In the genomic region with DNA sequence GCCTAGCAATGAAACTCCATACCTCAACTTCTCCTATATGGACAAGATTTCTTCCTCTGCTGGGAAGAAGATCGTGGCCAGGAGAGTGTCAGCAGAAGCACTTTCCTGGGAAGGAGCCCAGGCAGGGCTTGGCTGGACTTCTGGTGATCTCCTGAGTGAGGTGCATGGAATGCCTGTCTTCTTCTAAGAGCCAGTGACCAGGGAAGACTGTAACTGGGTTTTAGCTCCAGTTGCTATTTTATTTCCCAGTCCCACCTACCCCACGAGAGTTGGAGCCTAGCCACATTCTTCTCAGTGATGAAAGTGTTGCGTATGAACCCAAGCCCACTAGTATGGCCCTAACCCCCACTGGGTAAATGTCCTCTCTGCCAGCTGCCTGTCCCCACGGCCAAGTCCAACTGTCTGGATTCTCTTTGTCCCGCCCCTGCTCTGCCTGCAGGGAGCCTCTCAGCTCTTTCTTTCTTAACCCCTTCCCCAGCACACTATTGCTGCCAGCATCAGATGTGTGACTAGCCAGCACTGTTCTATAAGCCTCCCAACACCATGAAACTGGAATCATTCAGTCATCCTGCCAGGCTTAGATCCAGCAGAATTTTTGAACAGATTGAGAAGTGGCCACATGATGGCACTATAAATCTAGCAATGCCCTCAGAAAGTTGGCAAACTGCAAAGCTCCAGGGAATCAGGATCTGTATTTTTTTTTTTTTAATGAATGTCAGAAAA, we compare ENCODE assay signal across 8 cellular contexts.
A peak's percentile ranks its signal among the peaks of the same experiment; 100 is the strongest.
DNase-seq lines count a peak whose midpoint lies in the region; ATAC-seq, FAIRE-seq and TF ChIP-seq lines count a peak whose summit lies in the region.

No MANE protein-coding gene starts in this region.

- H3K27ac ChIP-seq in C4-2B (peak overlapping the region; percentile 13; the same call in 1 of the 2 replicates), iPS DF 6.9 (ENCODE audit: low read length) (no peak overlapping the region)

- peaks cover 1% of the 10 kb centered on the region; the same call in 1 of the 2 replicates for H3K4me1 ChIP-seq in iPS DF 6.9 (ENCODE audit: control insufficient read depth, insufficient read depth, low read length)

- no CpG with 5 or more reads among the region's 5 CpGs for WGBS in iPS DF 6.9 (ENCODE audit: insufficient coverage, insufficient read length)

- peak; percentile 71 for TF ChIP-seq CTCF in C4-2B (conservative IDR thresholded peaks at IDR 0.05)

- no peak overlapping the region for H3K4me3 ChIP-seq in iPS DF 6.9 (ENCODE audit: low read length)

- peak; percentile 90 for FAIRE-seq in GM19239 (lab: Jason Lieb, UNC)

- H3K36me3 ChIP-seq in iPS DF 6.9 (ENCODE audit: control insufficient read depth, insufficient read depth, low read length): no peaks in the 10 kb centered on the region

- H3K9me3 ChIP-seq in iPS DF 6.9 (ENCODE audit: control insufficient read depth, insufficient read depth, low read length): no peaks in the 10 kb centered on the region

- H3K27me3 ChIP-seq in iPS DF 6.9 (ENCODE audit: control insufficient read depth, insufficient read depth, low read length): no peaks in the 10 kb centered on the region

- peak; percentile 24 for DNase-seq in GM19239 (ENCODE audit: insufficient read length, low spot score)
- peak; percentile 66 to 89 for DNase-seq in NCI-H446 (lab: John Stamatoyannopoulos, UW)
- peak; percentile 93 for DNase-seq in astrocyte of the hippocampus (ENCODE audit: low read depth, low spot score)
- DNase-seq in iPS DF 6.9 (ENCODE audit: low read depth, low spot score): peak; percentile 37
- peak; percentile 67 for DNase-seq in smooth muscle cell of the brain vasculature (ENCODE audit: low read depth, low spot score)
- DNase-seq in SKM-1 treated with dmso at 0.1 percent for 144 hours (lab: John Stamatoyannopoulos, UW; ENCODE audit: unreplicated experiment): no peak

- no peak for ATAC-seq in HG02610 (IDR thresholded peaks at IDR 0.05; ENCODE audit: unreplicated experiment)
